ENCODE assay signal across 8 cellular contexts in the genomic region with DNA sequence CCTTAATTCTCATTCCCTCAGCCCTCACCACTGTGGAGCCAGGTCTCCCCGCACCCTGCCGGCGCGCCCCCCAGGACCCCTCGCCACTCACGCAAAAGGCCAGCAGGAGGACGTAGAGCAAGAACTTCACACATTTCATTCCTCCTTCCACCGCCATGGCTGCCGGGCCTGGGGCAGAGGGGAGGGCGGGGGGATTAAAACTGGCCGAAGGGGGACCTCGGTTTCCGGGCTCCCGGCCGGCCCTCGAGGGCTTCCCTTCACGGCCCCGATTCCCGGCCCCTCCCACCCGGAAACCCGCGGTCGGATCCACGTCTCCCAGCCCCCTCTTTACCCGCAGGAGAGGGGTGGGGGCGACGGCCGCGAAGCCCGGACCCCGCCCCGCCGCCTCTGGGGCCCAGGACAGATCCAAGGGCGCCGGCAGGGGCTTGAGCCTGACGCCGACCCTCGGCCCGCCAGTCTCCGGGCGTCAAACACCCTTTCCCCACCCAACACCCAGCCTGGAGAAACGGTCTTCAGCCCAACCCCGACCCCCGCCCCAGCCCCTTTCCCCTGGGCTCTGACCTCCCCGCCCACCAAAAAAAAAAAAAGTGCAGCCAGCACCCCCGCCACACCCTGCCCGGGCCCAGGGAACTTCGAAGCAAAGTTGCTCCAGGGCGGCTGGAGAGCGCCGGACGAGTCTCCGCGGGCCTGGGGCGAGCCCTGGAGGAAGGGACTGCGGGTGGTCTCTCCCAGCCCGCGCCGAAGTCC.
A peak's percentile ranks its signal among the peaks of the same experiment; 100 is the strongest.
DNase-seq lines count a peak whose midpoint lies in the region; ATAC-seq and TF ChIP-seq lines count a peak whose summit lies in the region.

No MANE protein-coding gene starts in this region.

- H3K27me3 ChIP-seq in MM.1S (replicated peaks; ENCODE audit: insufficient read depth, low read length) (no peaks in the 10 kb centered on the region), rectal smooth muscle tissue (ENCODE audit: control insufficient read depth, insufficient read depth, low read length) (no peaks in the 10 kb centered on the region)

- no peaks in the 10 kb centered on the region for H3F3A ChIP-seq in MM.1S (ENCODE audit: insufficient read depth, low read length)

- H3K9me2 ChIP-seq in MM.1S (replicated peaks; ENCODE audit: insufficient read depth, low read length) = no peaks in the 10 kb centered on the region

- TF ChIP-seq CTCF in MM.1S (IDR thresholded peaks at IDR 0.05; ENCODE audit: low read length) = no peak

- peak; percentile 17 for ATAC-seq in GM21526 (IDR thresholded peaks at IDR 0.05; ENCODE audit: low FRiP score, unreplicated experiment)

- peak overlapping the region; percentile 81 for H3K4me3 ChIP-seq in MM.1S (ENCODE audit: low read length)
- peak overlapping the region; percentile 96 for H3K4me3 ChIP-seq in rectal smooth muscle tissue (ENCODE audit: low read length)

- H4K20me1 ChIP-seq in MM.1S (ENCODE audit: insufficient read depth, low read length) = no peaks in the 10 kb centered on the region

- H3K9ac ChIP-seq in MM.1S (ENCODE audit: low read length) = peak overlapping the region; percentile 77; the same call in 1 of the 2 replicates
- H3K9ac ChIP-seq in rectal smooth muscle tissue (ENCODE audit: low read length) = peak overlapping the region; percentile 85

- H3K36me3 ChIP-seq in MM.1S (replicated peaks; ENCODE audit: insufficient read depth, low read length) (no peaks in the 10 kb centered on the region), rectal smooth muscle tissue (ENCODE audit: control insufficient read depth, insufficient read depth, low read length) (peaks cover 24% of the 10 kb centered on the region)

- H3K4me1 ChIP-seq in MM.1S (ENCODE audit: low read length) (peaks cover 16% of the 10 kb centered on the region), rectal smooth muscle tissue (ENCODE audit: control insufficient read depth, insufficient read depth, low read length) (peaks cover 26% of the 10 kb centered on the region)

- H3K9me3 ChIP-seq in MM.1S (replicated peaks; ENCODE audit: insufficient read depth, low read length) = no peaks in the 10 kb centered on the region

- peak overlapping the region; percentile 69 for H3K4me2 ChIP-seq in MM.1S (ENCODE audit: low read depth, low read length)

- peaks cover 15% of the 10 kb centered on the region for H3K79me2 ChIP-seq in MM.1S (ENCODE audit: low read length)

- DNase-seq in NCI-H2196 (lab: John Stamatoyannopoulos, UW; ENCODE audit: unreplicated experiment) (peak; percentile 45), NCI-H2196 treated with DMSO at 0.1 percent for 48 hours (lab: John Stamatoyannopoulos, UW; ENCODE audit: unreplicated experiment) (no peak), MM.1S (no peak), anterior cingulate cortex (lab: John Stamatoyannopoulos, UW) (peak in 52 of 58 donors; percentile 24 to 86 (median 66)), hippocampal formation (lab: John Stamatoyannopoulos, UW) (peak; percentile 57 to 59), SIG-M5 (lab: John Stamatoyannopoulos, UW) (no peak)

- peak overlapping the region; percentile 75 for H2AFZ ChIP-seq in MM.1S (ENCODE audit: low read length)

- H3K27ac ChIP-seq in MM.1S (ENCODE audit: low read length) (no peak overlapping the region), rectal smooth muscle tissue (ENCODE audit: low read depth, low read length) (peak overlapping the region; percentile 98)

Comparison
In these comparisons a context has a peak if more than half of its experiments do, and no peak if none do; other contexts are left out.
1. DNase-seq: peak in NCI-H2196 (single experiment), anterior cingulate cortex (52 of 58) and hippocampal formation (2 of 2); none in NCI-H2196 treated with DMSO at 0.1 percent for 48 hours (single experiment), MM.1S (single experiment) and SIG-M5 (single experiment).